Comparison of ENCODE assay signal across 15 cellular contexts in genomic region chr2:240946654-240947053, GRCh38. TPM values are rescaled to one million over a fixed set of nuclear protein-coding genes. Genes with fewer than 3 reads are reported as not detected.
DNase-seq lines count a peak whose midpoint lies in the region; ATAC-seq and TF ChIP-seq lines count a peak whose summit lies in the region.
"Had no signal": no experiment of that assay in that cellular context is flagged by ENCODE, and none has a peak within 500 bp of the region (broad histone marks: within the 10 kb centered on the region; RNA-seq: fewer than 3 reads in every experiment).

No MANE protein-coding gene starts in this region.

- H3K27ac ChIP-seq in sigmoid colon, result no peak overlapping the region
- H3K27ac ChIP-seq: right lobe of liver had no signal

- peaks cover 2% of the 10 kb centered on the region; the same call in 1 of the 2 replicates for H3K9me3 ChIP-seq in MG63
- H3K9me3 ChIP-seq in sigmoid colon, result peaks cover 0 to 2% (median under 1%) of the 10 kb centered on the region in 4 donors
- H3K9me3 ChIP-seq: Caco-2, right lobe of liver had no signal

- H3K27me3 ChIP-seq in MG63 (no peaks in the 10 kb centered on the region), sigmoid colon (no peaks in the 10 kb centered on the region)
- H3K27me3 ChIP-seq: right lobe of liver had no signal

- TF ChIP-seq POLR2A in sigmoid colon (IDR thresholded peaks at IDR 0.05), result no peak

- H3K36me3 ChIP-seq in MG63 (no peaks in the 10 kb centered on the region), sigmoid colon (no peaks in the 10 kb centered on the region)
- H3K36me3 ChIP-seq: right lobe of liver had no signal

- ATAC-seq in esophagus mucosa, result peak; percentile 93
- ATAC-seq in HG02588 (IDR thresholded peaks at IDR 0.05; ENCODE audit: unreplicated experiment), result no peak
- ATAC-seq: activated T-helper 17 cell treated with anti-CD3 and anti-CD28 coated beads, Interleukin-2, amount 50 U/mL, for 72 hours; effector memory CD8-positive, alpha-beta T cell had no signal

- WGBS in sigmoid colon, 2 donors, result 79 to 82% methylated on average over 5 of the region's 5 CpGs

- no peaks in the 10 kb centered on the region for H3K4me1 ChIP-seq in sigmoid colon
- H3K4me1 ChIP-seq: Caco-2, right lobe of liver had no signal

- H3K4me3 ChIP-seq in MG63, result no peak overlapping the region
- H3K4me3 ChIP-seq in sigmoid colon, result no peak overlapping the region
- H3K4me3 ChIP-seq: right lobe of liver had no signal

- no peak for TF ChIP-seq CTCF in sigmoid colon (IDR thresholded peaks at IDR 0.05)

- DNase-seq in ELF-1 (ENCODE audit: low read depth, low spot score) (peak; percentile 10), MG63 (peak; percentile 69), sigmoid colon (peak; percentile 32), NCI-H2107 treated with DMSO at 0.1 percent for 48 hours (lab: John Stamatoyannopoulos, UW; ENCODE audit: unreplicated experiment) (no peak)
- DNase-seq in activated CD4-positive, CD25-positive, alpha-beta regulatory T cell treated with anti-CD3 and anti-CD28 coated beads, Interleukin-2, amount 50 U/mL, for 72 hours, result no peak
- DNase-seq: activated CD4-positive, alpha-beta T cell treated with anti-CD3 and anti-CD28 coated beads for 48 hours; Caco-2; effector memory CD8-positive, alpha-beta T cell; HCEC 1CT; MV-4-11 had no signal

- intact Hi-C loops in sigmoid colon (cut with DNase I), result no loop called here

- no peak for TF ChIP-seq EP300 in sigmoid colon (IDR thresholded peaks at IDR 0.05)

RNA-seq across cellular contexts. Expression of gene CROCC2, which starts 40.5 kb away (rescaled TPM):
- total RNA-seq in MG63 (2014; rRNA removed; shearing (Covaris generic); ENCODE audit: low replicate concordance), result not detected in 2 replicates
- 0.12 TPM for total RNA-seq in esophagus mucosa
- not detected for total RNA-seq in sigmoid colon
- under 1 TPM in 2 of 3 donors, not detected in 1; under 0.01 to 0.09 TPM for polyA plus RNA-seq in sigmoid colon
- total RNA-seq: activated T-helper 17 cell treated with anti-CD3 and anti-CD28 coated beads, Interleukin-2, amount 50 U/mL, for 72 hours; Caco-2; myocyte had no signal

RNA-seq across cellular contexts. Expression of gene MAB21L4, which starts 50.7 kb away (rescaled TPM):
- total RNA-seq in MG63 (2014; rRNA removed; shearing (Covaris generic); ENCODE audit: low replicate concordance), result not detected in 2 replicates
- total RNA-seq in esophagus mucosa (148 TPM), sigmoid colon (not detected)
- 10 to 100 TPM in 1 of 3 donors, 1 to 10 TPM in 2; 1.2 to 17.6 (median 1.7) TPM for polyA plus RNA-seq in sigmoid colon
- total RNA-seq: activated T-helper 17 cell treated with anti-CD3 and anti-CD28 coated beads, Interleukin-2, amount 50 U/mL, for 72 hours; myocyte had no signal

RNA-seq across cellular contexts. Expression of gene SNED1, which starts 51.8 kb away (rescaled TPM):
- 2.6 and 5.1 TPM in 2 replicates for total RNA-seq in MG63 (2014; rRNA removed; shearing (Covaris generic); ENCODE audit: low replicate concordance)
- total RNA-seq in esophagus mucosa (3.9 TPM), sigmoid colon (10 to 100 TPM in 3 of 4 donors, 1 to 10 TPM in 1; 8.3 to 37.1 (median 17.0) TPM)
- 1 to 10 TPM in 2 of 3 donors, under 1 TPM in 1; 0.69 to 6.3 (median 3.0) TPM for polyA plus RNA-seq in sigmoid colon
- total RNA-seq: Caco-2 had no signal

Comparison
In these comparisons a context has a peak if more than half of its experiments do, and no peak if none do; other contexts are left out.
1. DNase-seq: peak in ELF-1 (single experiment), MG63 (single experiment) and sigmoid colon (single experiment); none in activated CD4-positive, CD25-positive, alpha-beta regulatory T cell treated with anti-CD3 and anti-CD28 coated beads, Interleukin-2, amount 50 U/mL, for 72 hours (single experiment) and NCI-H2107 treated with DMSO at 0.1 percent for 48 hours (single experiment).
2. RNA of gene MAB21L4, which starts 50.7 kb away (total RNA-seq): 148 TPM in esophagus mucosa (single experiment); not detected in MG63 and not detected in sigmoid colon; every median in the first group is over 100 times any median in the second.